23 cellular contexts compared by ENCODE assay signal in the genomic region with DNA sequence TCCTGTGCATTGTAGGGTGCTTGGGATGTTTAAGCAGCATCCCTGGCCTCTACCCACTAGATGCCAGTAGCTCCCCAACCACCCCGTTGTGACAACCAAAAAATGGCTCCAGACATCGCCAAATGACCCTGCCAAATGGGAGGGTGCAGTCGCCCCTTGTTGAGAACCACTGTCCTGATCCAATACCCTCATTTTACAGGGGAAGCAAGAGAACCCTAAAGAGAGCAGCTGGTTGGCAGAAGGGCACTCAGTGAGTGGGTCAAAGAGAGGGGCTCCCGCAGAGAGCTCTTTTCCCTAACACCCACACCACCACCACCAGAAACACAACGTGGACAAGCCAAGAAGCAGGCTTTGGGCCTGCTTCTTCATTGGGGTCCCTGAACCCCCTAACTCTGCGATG. TPM values are rescaled to one million over a fixed set of nuclear protein-coding genes. Genes with fewer than 3 reads are reported as not detected.
A peak's percentile ranks its signal among the peaks of the same experiment; 100 is the strongest.
DNase-seq lines count a peak whose midpoint lies in the region; ATAC-seq and TF ChIP-seq lines count a peak whose summit lies in the region.
"Had no signal": no experiment of that assay in that cellular context is flagged by ENCODE, and none has a peak within 500 bp of the region (broad histone marks: within the 10 kb centered on the region; RNA-seq: fewer than 3 reads in every experiment).

No MANE protein-coding gene starts in this region.

- H3K36me3 ChIP-seq in endodermal cell (ENCODE audit: control insufficient read depth, insufficient read depth, low read length) (no peaks in the 10 kb centered on the region), parathyroid adenoma (ENCODE audit: control insufficient read depth, insufficient read depth, low read length) (no peaks in the 10 kb centered on the region), heart right ventricle (no peaks in the 10 kb centered on the region)
- H3K36me3 ChIP-seq: BE2C, BLaER1 had no signal

- no peaks in the 10 kb centered on the region for H3K36me3 Mint-ChIP-seq in endodermal cell (ENCODE audit: low read depth)
- H3K36me3 Mint-ChIP-seq: CD14-positive monocyte; CD4-positive, alpha-beta memory T cell; CD4-positive, CD25-positive, alpha-beta regulatory T cell; CD8-positive, alpha-beta memory T cell had no signal

- DNase-seq in endodermal cell (peak; percentile 22), heart right ventricle (no peak), EL (no peak)
- DNase-seq: 8988T; ACHN; BE2C; C1 segment of cervical spinal cord; CD4-positive, alpha-beta memory T cell; CD4-positive, CD25-positive, alpha-beta regulatory T cell; CD8-positive, alpha-beta memory T cell; COR-L47; DMS 273 treated with DMSO at 0.1 percent for 48 hours; DMS153; DMS53; DMS79; DND-41; GF-D8 had no signal

- peaks cover 8% of the 10 kb centered on the region for H3K4me1 Mint-ChIP-seq in endodermal cell
- H3K4me1 Mint-ChIP-seq: CD14-positive monocyte; CD4-positive, alpha-beta memory T cell; CD4-positive, CD25-positive, alpha-beta regulatory T cell; CD8-positive, alpha-beta memory T cell had no signal

- H3K4me1 ChIP-seq in endodermal cell (ENCODE audit: control insufficient read depth, insufficient read depth, low read length): peaks cover 5% of the 10 kb centered on the region
- H3K4me1 ChIP-seq in parathyroid adenoma: peaks cover 15% of the 10 kb centered on the region
- H3K4me1 ChIP-seq in heart right ventricle: no peaks in the 10 kb centered on the region
- H3K4me1 ChIP-seq: BE2C had no signal

- H3K27me3 Mint-ChIP-seq in endodermal cell (ENCODE audit: insufficient read depth): peaks cover 3% of the 10 kb centered on the region

- no peak for ATAC-seq in GM19324 (IDR thresholded peaks at IDR 0.05; ENCODE audit: low FRiP score, unreplicated experiment)
- ATAC-seq in heart right ventricle: no peak

- H3K4me3 Mint-ChIP-seq in endodermal cell: no peak overlapping the region
- H3K4me3 Mint-ChIP-seq: CD14-positive monocyte; CD4-positive, alpha-beta memory T cell; CD4-positive, CD25-positive, alpha-beta regulatory T cell; CD8-positive, alpha-beta memory T cell had no signal

- no peaks in the 10 kb centered on the region for H3K27me3 ChIP-seq in endodermal cell (ENCODE audit: control insufficient read depth, insufficient read depth, low read length, poor library complexity, severe bottlenecking)
- no peaks in the 10 kb centered on the region for H3K27me3 ChIP-seq in parathyroid adenoma (ENCODE audit: control insufficient read depth, insufficient read depth, low read length)
- H3K27me3 ChIP-seq in heart right ventricle: peaks cover 0 to 3% (median 0%) of the 10 kb centered on the region in 7 donors
- H3K27me3 ChIP-seq: BE2C, BLaER1 had no signal

- no peaks in the 10 kb centered on the region for H3K79me2 ChIP-seq in parathyroid adenoma

- peak overlapping the region; percentile 59 for H2AFZ ChIP-seq in parathyroid adenoma

- no peak for TF ChIP-seq CTCF in endodermal cell (conservative IDR thresholded peaks at IDR 0.05)
- no peak for TF ChIP-seq CTCF in parathyroid adenoma (IDR thresholded peaks at IDR 0.05)
- no peak for TF ChIP-seq CTCF in heart right ventricle (IDR thresholded peaks at IDR 0.05)

- H3K27ac ChIP-seq in endodermal cell (ENCODE audit: low read depth, low read length): no peak overlapping the region
- H3K27ac ChIP-seq in parathyroid adenoma: peak overlapping the region; percentile 70
- no peak overlapping the region for H3K27ac ChIP-seq in heart right ventricle
- H3K27ac ChIP-seq: BLaER1 had no signal

- intact Hi-C loops in heart right ventricle (cut with DNase I): no loop called here

- H3K9ac ChIP-seq in endodermal cell (ENCODE audit: extremely low read depth, low read length, poor library complexity, severe bottlenecking): no peak overlapping the region
- no peak overlapping the region for H3K9ac ChIP-seq in parathyroid adenoma
- H3K9ac ChIP-seq: BLaER1 had no signal

- no peak overlapping the region for H3K4me2 ChIP-seq in parathyroid adenoma (ENCODE audit: low read length)
- H3K4me2 ChIP-seq: BLaER1 had no signal

- H3K9me3 ChIP-seq in endodermal cell (ENCODE audit: control insufficient read depth, low read length) (no peaks in the 10 kb centered on the region), parathyroid adenoma (ENCODE audit: control insufficient read depth, low read length) (no peaks in the 10 kb centered on the region), heart right ventricle (no peaks in the 10 kb centered on the region)
- H3K9me3 ChIP-seq: BE2C had no signal

- H3K27ac Mint-ChIP-seq in endodermal cell: no peak overlapping the region
- H3K27ac Mint-ChIP-seq: CD4-positive, alpha-beta memory T cell; CD8-positive, alpha-beta memory T cell had no signal

- 94 to 100% methylated on average over 2 to 6 of the region's 6 CpGs for WGBS in endodermal cell (ENCODE audit: insufficient coverage in 1 of 2, insufficient read length in 1 of 2), 2 experiments
- 96% methylated on average over 6 of the region's 6 CpGs for WGBS in heart right ventricle, 2 donors

- H3K4me3 ChIP-seq in endodermal cell (ENCODE audit: low read length) (no peak overlapping the region), parathyroid adenoma (ENCODE audit: low read depth, low read length) (no peak overlapping the region), heart right ventricle (no peak overlapping the region)
- H3K4me3 ChIP-seq: BLaER1 had no signal

- H3K9me3 Mint-ChIP-seq in endodermal cell: no peaks in the 10 kb centered on the region
- H3K9me3 Mint-ChIP-seq: CD14-positive monocyte had no signal

RNA-seq across cellular contexts. Expression of a gene that starts 18.4 kb away (rescaled TPM):
- total RNA-seq in endodermal cell (under 1 TPM in 1 of 2 donors, not detected in 1; 0.31 TPM), heart right ventricle (under 1 TPM in 2 of 10 donors, not detected in 8; 0.59 to 0.69 TPM)
- polyA plus RNA-seq in endodermal cell (2013, experiment 1 of 2): 0.36 TPM
- polyA plus RNA-seq in endodermal cell (2013, experiment 2 of 2): 0.29 TPM
- not detected for polyA plus RNA-seq in heart right ventricle
- total RNA-seq: A673; CD4-positive, alpha-beta memory T cell; CD4-positive, CD25-positive, alpha-beta regulatory T cell; CD8-positive, alpha-beta memory T cell; Daoy had no signal
- polyA plus RNA-seq: CD14-positive monocyte; CD4-positive, alpha-beta memory T cell; CD8-positive, alpha-beta memory T cell had no signal
